Comparison of ENCODE assay signal across 1 cellular context in the genomic region with DNA sequence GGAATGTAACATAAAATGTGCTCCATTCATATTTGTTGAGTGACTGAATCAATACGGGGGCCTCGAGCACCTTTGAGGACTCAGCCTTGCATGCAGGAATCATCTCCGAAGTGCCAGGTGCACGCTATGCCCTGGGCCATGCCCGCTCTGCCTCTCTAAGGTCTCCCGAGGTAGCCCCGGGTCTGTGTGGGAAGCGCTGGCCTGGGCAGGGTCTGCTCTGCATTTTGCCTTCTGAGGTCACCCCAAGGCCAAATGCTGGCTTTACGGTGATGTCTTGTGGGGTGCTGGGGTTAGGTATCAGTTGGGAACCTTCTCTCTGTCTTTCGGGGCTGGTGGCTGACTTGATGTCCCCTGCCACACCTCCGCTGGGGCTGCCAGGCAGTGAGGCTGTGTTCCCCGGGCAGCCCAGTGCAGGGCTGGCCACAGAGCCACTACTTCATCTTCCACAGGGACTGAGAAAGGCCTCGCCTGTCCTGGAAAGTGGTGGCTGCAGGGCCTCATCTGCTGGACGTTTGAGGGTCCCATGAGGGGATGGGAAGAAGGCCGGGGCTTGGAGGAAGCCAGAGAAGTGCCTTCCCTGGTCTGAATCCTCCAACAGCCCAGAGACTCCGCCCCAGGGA.
TF ChIP-seq lines count a peak whose summit lies in the region.

No MANE protein-coding gene starts in this region.

TF ChIP-seq in GM23338, 12 proteins besides CTCF, POLR2A, EP300 and RAD21 (continued from another document):
- TF ChIP-seq ETS1 (IDR thresholded peaks at IDR 0.05) (no peak), STAT1 (IDR thresholded peaks at IDR 0.05; ENCODE audit: unreplicated experiment) (no peak), POLR2AphosphoS5 (IDR thresholded peaks at IDR 0.05; ENCODE audit: low read depth) (no peak)
